In genomic region chr15:79896634-79897379, GRCh38 we compare ENCODE assay signal across 8 cellular contexts. TPM values are rescaled to one million over a fixed set of nuclear protein-coding genes. Genes with fewer than 3 reads are reported as not detected.
A peak's percentile ranks its signal among the peaks of the same experiment; 100 is the strongest.
DNase-seq lines count a peak whose midpoint lies in the region; ATAC-seq, FAIRE-seq and TF ChIP-seq lines count a peak whose summit lies in the region.

Gene MTHFS (minus strand): TSS chr15:79897014. CDS start chr15:79896988, 26 bp downstream.

- peak; percentile 63 for TF ChIP-seq POLR2A in H54 (IDR thresholded peaks at IDR 0.05; ENCODE audit: low read depth, low read length)

- peak; percentile 27 for DNase-seq in GM04503 (ENCODE audit: low read depth)
- DNase-seq in H54 (ENCODE audit: insufficient read length, low spot score): peak; percentile 61
- peak; percentile 92 for DNase-seq in LoVo (ENCODE audit: low spot score)
- peak; percentile 78 for DNase-seq in SK-N-DZ (ENCODE audit: low spot score)
- DNase-seq in activated naive CD4-positive, alpha-beta T cell treated with anti-CD3 and anti-CD28 coated beads, Interleukin-2, amount 50 U/mL, for 16 hours: peak; percentile 77
- peak; percentile 77 for DNase-seq in globus pallidus (ENCODE audit: low spot score)
- peak; percentile 53 for DNase-seq in omental fat pad (ENCODE audit: low spot score)

- peak; percentile 95 for ATAC-seq in omental fat pad (ENCODE audit: low FRiP score)

- TF ChIP-seq CTCF in omental fat pad (IDR thresholded peaks at IDR 0.05): no peak

- no peak for FAIRE-seq in H54 (lab: Jason Lieb, UNC)

- peak within 1 kb of the TSS; percentile 92 for H3K27ac ChIP-seq in temporal lobe (ENCODE audit: low read depth, low read length)

RNA-seq across cellular contexts. Expression of gene MTHFS, which starts in this region (rescaled TPM):
- polyA plus RNA-seq in SK-N-DZ (2014; cell fraction: cytosol; rRNA removed): 19.9 and 45.5 TPM in 2 replicates
- polyA plus RNA-seq in SK-N-DZ (2014; cell fraction: nucleus; rRNA removed): 3.6 and 24.3 TPM in 2 replicates
- 10 to 100 TPM; 20.8 to 35.3 (median 28.6) TPM for total RNA-seq in omental fat pad
- total RNA-seq in temporal lobe: 6.9 TPM

Comparison
In these comparisons a context has a peak if more than half of its experiments do, and no peak if none do; other contexts are left out.
1. Peak in every context shown above with its lines: DNase-seq, ATAC-seq and H3K27ac ChIP-seq.
2. DNase-seq: peak in every context shown above with its lines; median percentile 92 in LoVo; 78 in SK-N-DZ; 77 in activated naive CD4-positive, alpha-beta T cell treated with anti-CD3 and anti-CD28 coated beads, Interleukin-2, amount 50 U/mL, for 16 hours; 77 in globus pallidus; 61 in H54; 53 in omental fat pad; 27 in GM04503.